8 cellular contexts compared by ENCODE assay signal in the genomic region with DNA sequence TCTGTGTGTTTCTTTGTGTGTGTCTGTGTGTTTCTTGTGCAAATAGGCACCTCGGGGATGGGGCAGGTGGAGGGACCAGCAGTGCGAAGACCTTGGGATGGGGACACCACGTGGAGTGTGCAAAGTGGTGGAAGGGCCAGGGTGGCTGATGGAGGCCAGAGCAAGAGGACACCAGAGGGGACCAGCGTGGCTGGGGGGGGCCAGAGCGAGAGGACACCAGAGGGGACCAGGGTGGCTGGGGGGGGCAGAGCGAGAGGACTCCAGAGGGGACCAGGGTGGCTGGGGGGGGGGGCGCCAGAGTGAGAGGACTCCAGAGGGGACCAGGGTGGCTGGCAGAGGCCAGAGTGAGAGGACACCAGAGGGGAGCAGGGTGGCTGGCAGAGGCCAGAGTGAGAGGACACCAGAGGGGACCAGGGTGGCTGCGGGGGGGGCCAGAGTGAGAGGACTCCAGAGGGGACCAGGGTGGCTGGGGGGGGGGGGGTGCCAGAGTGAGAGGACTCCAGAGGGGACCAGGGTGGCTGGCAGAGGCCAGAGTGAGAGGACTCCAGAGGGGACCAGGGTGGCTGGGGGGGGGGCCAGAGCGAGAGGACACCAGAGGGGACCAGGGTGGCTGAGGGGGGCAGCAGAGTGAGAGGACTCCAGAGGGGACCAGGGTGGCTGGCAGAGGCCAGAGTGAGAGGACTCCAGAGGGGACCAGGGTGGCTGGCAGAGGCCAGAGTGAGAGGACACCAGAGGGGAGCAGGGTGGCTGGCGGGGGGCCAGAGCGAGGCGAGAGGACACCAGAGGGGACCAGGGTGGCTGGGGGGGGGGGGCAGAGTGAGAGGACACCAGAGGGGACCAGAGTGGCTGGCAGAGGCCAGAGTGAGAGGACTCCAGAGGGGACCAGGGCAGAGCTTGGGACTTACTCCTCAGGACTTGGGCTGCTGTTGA. TPM values are rescaled to one million over a fixed set of nuclear protein-coding genes. Genes with fewer than 3 reads are reported as not detected.
DNase-seq lines count a peak whose midpoint lies in the region; ATAC-seq and TF ChIP-seq lines count a peak whose summit lies in the region.
"Not testable (repeated sequence)": the region's sequence is repeated elsewhere in the genome, so short reads cannot be mapped to it uniquely, and the experiment has no call there.

No MANE protein-coding gene starts in this region.

- peaks cover 6 to 53% (median 8%) of the 10 kb centered on the region in 3 donors for H3K36me3 Mint-ChIP-seq in CD8-positive, alpha-beta memory T cell
- peaks cover 28% of the 10 kb centered on the region for H3K36me3 Mint-ChIP-seq in activated CD4-positive, alpha-beta T cell treated with anti-CD3 and anti-CD28 coated beads for 36 hours (ENCODE audit: low read depth)
- H3K36me3 Mint-ChIP-seq in activated T-cell treated with anti-CD3 and anti-CD28 coated beads, Interleukin-2, amount 50 U/mL, for 24 hours (ENCODE audit: low read depth) = peaks cover 76% of the 10 kb centered on the region
- H3K36me3 Mint-ChIP-seq in activated naive CD8-positive, alpha-beta T cell treated with anti-CD3 and anti-CD28 coated beads, Interleukin-2, amount 10 ng/mL, durations not matched to agents 7 days and 5 days = peaks cover 29% of the 10 kb centered on the region
- H3K36me3 Mint-ChIP-seq in endodermal cell (ENCODE audit: low read depth) = peaks cover 25% of the 10 kb centered on the region
- H3K36me3 Mint-ChIP-seq in mesothelial cell of epicardium = peaks cover 17% of the 10 kb centered on the region
- peaks cover 24% of the 10 kb centered on the region for H3K36me3 Mint-ChIP-seq in osteocyte (ENCODE audit: unreplicated experiment)

- not testable (repeated sequence) for H3K27me3 Mint-ChIP-seq in CD8-positive, alpha-beta memory T cell; activated CD4-positive, alpha-beta T cell treated with anti-CD3 and anti-CD28 coated beads for 36 hours; activated T-cell treated with anti-CD3 and anti-CD28 coated beads, Interleukin-2, amount 50 U/mL, for 24 hours; activated naive CD8-positive, alpha-beta T cell treated with anti-CD3 and anti-CD28 coated beads, Interleukin-2, amount 10 ng/mL, durations not matched to agents 7 days and 5 days; endodermal cell (ENCODE audit: insufficient read depth); mesothelial cell of epicardium (ENCODE audit: low read depth); osteocyte (ENCODE audit: unreplicated experiment)

- not testable (repeated sequence) for H3K9ac ChIP-seq in endodermal cell (ENCODE audit: extremely low read depth, low read length, poor library complexity, severe bottlenecking); subcutaneous abdominal adipose tissue (ENCODE audit: low read length in 5 of 5)

- not testable (repeated sequence) for H3K27me3 ChIP-seq in CD8-positive, alpha-beta memory T cell (ENCODE audit: insufficient read depth, low read length, poor library complexity, severe bottlenecking); endodermal cell (ENCODE audit: control insufficient read depth, insufficient read depth, low read length, poor library complexity, severe bottlenecking); subcutaneous abdominal adipose tissue (ENCODE audit: control insufficient read depth in 5 of 5, insufficient read depth in 4 of 5, low read length in 5 of 5)

- DNase-seq in CD8-positive, alpha-beta memory T cell; activated CD4-positive, alpha-beta T cell treated with anti-CD3 and anti-CD28 coated beads for 36 hours; activated T-cell treated with anti-CD3 and anti-CD28 coated beads, Interleukin-2, amount 50 U/mL, for 24 hours; activated naive CD8-positive, alpha-beta T cell treated with anti-CD3 and anti-CD28 coated beads, Interleukin-2, amount 10 ng/mL, durations not matched to agents 7 days and 5 days; endodermal cell; mesothelial cell of epicardium (ENCODE audit: low spot score in 2 of 2, unreplicated experiment in 2 of 2); osteocyte (ENCODE audit: extremely low spot score, unreplicated experiment): not testable (repeated sequence)

- TF ChIP-seq CTCF in endodermal cell (conservative IDR thresholded peaks at IDR 0.05); mesothelial cell of epicardium (IDR thresholded peaks at IDR 0.05; ENCODE audit: unreplicated experiment); osteocyte (IDR thresholded peaks at IDR 0.05): not testable (repeated sequence)

- not testable (repeated sequence) for H3K27ac ChIP-seq in CD8-positive, alpha-beta memory T cell (ENCODE audit: low read depth, low read length); endodermal cell (ENCODE audit: low read depth, low read length)
- H3K27ac ChIP-seq in subcutaneous abdominal adipose tissue (ENCODE audit: low read depth, low read length) = peak overlapping the region; percentile 70

- H3K4me3 Mint-ChIP-seq in CD8-positive, alpha-beta memory T cell; activated CD4-positive, alpha-beta T cell treated with anti-CD3 and anti-CD28 coated beads for 36 hours; activated T-cell treated with anti-CD3 and anti-CD28 coated beads, Interleukin-2, amount 50 U/mL, for 24 hours; activated naive CD8-positive, alpha-beta T cell treated with anti-CD3 and anti-CD28 coated beads, Interleukin-2, amount 10 ng/mL, durations not matched to agents 7 days and 5 days; endodermal cell; mesothelial cell of epicardium; osteocyte (ENCODE audit: unreplicated experiment): not testable (repeated sequence)

- H3K4me1 ChIP-seq in CD8-positive, alpha-beta memory T cell (ENCODE audit: insufficient read depth, low read length) = peaks cover 39% of the 10 kb centered on the region
- H3K4me1 ChIP-seq in endodermal cell (ENCODE audit: control insufficient read depth, insufficient read depth, low read length) = not testable (repeated sequence)
- H3K4me1 ChIP-seq in subcutaneous abdominal adipose tissue (ENCODE audit: control insufficient read depth in 5 of 5, insufficient read depth in 5 of 5, low read length in 5 of 5) = peaks cover 2 to 10% (median 3%) of the 10 kb centered on the region in 5 donors

- intact Hi-C loops in activated CD4-positive, alpha-beta T cell treated with anti-CD3 and anti-CD28 coated beads for 36 hours (cut with DNase I, micrococcal nuclease) = not testable (repeated sequence)

- not testable (repeated sequence) for ATAC-seq in activated CD4-positive, alpha-beta T cell treated with anti-CD3 and anti-CD28 coated beads for 36 hours; activated naive CD8-positive, alpha-beta T cell treated with anti-CD3 and anti-CD28 coated beads, Interleukin-2, amount 10 ng/mL, durations not matched to agents 7 days and 5 days (ENCODE audit: low read depth)

- POLR2A ChIA-PET in CD8-positive, alpha-beta memory T cell (lab: Charles Lee); activated naive CD8-positive, alpha-beta T cell treated with anti-CD3 and anti-CD28 coated beads, Interleukin-2, amount 10 ng/mL, durations not matched to agents 7 days and 5 days (lab: Charles Lee): not testable (repeated sequence)
- POLR2A ChIA-PET in activated CD4-positive, alpha-beta T cell treated with anti-CD3 and anti-CD28 coated beads for 36 hours (lab: Charles Lee) = interaction anchor here (0.6 kb wide), 1 partner anchor 8 kb away, joined by 4 read pairs; no protein-coding TSS in a partner anchor

- 88 to 95% methylated on average over 4 to 11 of the region's 12 CpGs for WGBS in endodermal cell (ENCODE audit: insufficient coverage in 1 of 2, insufficient read length in 1 of 2), 2 experiments

- CTCF ChIA-PET in CD8-positive, alpha-beta memory T cell (lab: Charles Lee) = interaction anchor here (11.2 kb wide), 1 partner anchor 23 kb away, joined by 151 read pairs; no protein-coding TSS in a partner anchor
- CTCF ChIA-PET in activated CD4-positive, alpha-beta T cell treated with anti-CD3 and anti-CD28 coated beads for 36 hours (lab: Charles Lee) = not testable (repeated sequence)

- peak overlapping the region; percentile 9 to 96 (median 75) for H3K27ac Mint-ChIP-seq in CD8-positive, alpha-beta memory T cell
- H3K27ac Mint-ChIP-seq in activated CD4-positive, alpha-beta T cell treated with anti-CD3 and anti-CD28 coated beads for 36 hours = peak overlapping the region; percentile 5
- peak overlapping the region; percentile 74 for H3K27ac Mint-ChIP-seq in activated T-cell treated with anti-CD3 and anti-CD28 coated beads, Interleukin-2, amount 50 U/mL, for 24 hours
- peak overlapping the region; percentile 79 for H3K27ac Mint-ChIP-seq in activated naive CD8-positive, alpha-beta T cell treated with anti-CD3 and anti-CD28 coated beads, Interleukin-2, amount 10 ng/mL, durations not matched to agents 7 days and 5 days
- H3K27ac Mint-ChIP-seq in endodermal cell = peak overlapping the region; percentile 74
- peak overlapping the region; percentile 66 for H3K27ac Mint-ChIP-seq in mesothelial cell of epicardium
- peak overlapping the region; percentile 48 for H3K27ac Mint-ChIP-seq in osteocyte (ENCODE audit: unreplicated experiment)

- H3K4me3 ChIP-seq in CD8-positive, alpha-beta memory T cell (ENCODE audit: low read length); endodermal cell (ENCODE audit: low read length); subcutaneous abdominal adipose tissue (ENCODE audit: low read depth in 1 of 5, low read length in 5 of 5): not testable (repeated sequence)

- H3K4me1 Mint-ChIP-seq in CD8-positive, alpha-beta memory T cell = peaks cover 48 to 60% (median 51%) of the 10 kb centered on the region in 3 donors
- peaks cover 46% of the 10 kb centered on the region for H3K4me1 Mint-ChIP-seq in activated CD4-positive, alpha-beta T cell treated with anti-CD3 and anti-CD28 coated beads for 36 hours
- peaks cover 52% of the 10 kb centered on the region for H3K4me1 Mint-ChIP-seq in activated T-cell treated with anti-CD3 and anti-CD28 coated beads, Interleukin-2, amount 50 U/mL, for 24 hours (ENCODE audit: low read depth)
- H3K4me1 Mint-ChIP-seq in activated naive CD8-positive, alpha-beta T cell treated with anti-CD3 and anti-CD28 coated beads, Interleukin-2, amount 10 ng/mL, durations not matched to agents 7 days and 5 days = peaks cover 40% of the 10 kb centered on the region
- H3K4me1 Mint-ChIP-seq in endodermal cell = peaks cover 22% of the 10 kb centered on the region
- not testable (repeated sequence) for H3K4me1 Mint-ChIP-seq in mesothelial cell of epicardium
- peaks cover 32% of the 10 kb centered on the region for H3K4me1 Mint-ChIP-seq in osteocyte (ENCODE audit: unreplicated experiment)

- not testable (repeated sequence) for H3K36me3 ChIP-seq in CD8-positive, alpha-beta memory T cell (ENCODE audit: insufficient read depth, low read length); endodermal cell (ENCODE audit: control insufficient read depth, insufficient read depth, low read length)
- peaks cover 0 to 17% (median 4%) of the 10 kb centered on the region in 5 donors for H3K36me3 ChIP-seq in subcutaneous abdominal adipose tissue (ENCODE audit: control insufficient read depth in 5 of 5, insufficient read depth in 5 of 5, low read length in 5 of 5)

- H3K9me3 ChIP-seq in CD8-positive, alpha-beta memory T cell (ENCODE audit: low read length); endodermal cell (ENCODE audit: control insufficient read depth, low read length); subcutaneous abdominal adipose tissue (ENCODE audit: control insufficient read depth in 5 of 5, low read length in 5 of 5): not testable (repeated sequence)

- H3K9me3 Mint-ChIP-seq in CD8-positive, alpha-beta memory T cell; activated CD4-positive, alpha-beta T cell treated with anti-CD3 and anti-CD28 coated beads for 36 hours (ENCODE audit: low read depth); activated T-cell treated with anti-CD3 and anti-CD28 coated beads, Interleukin-2, amount 50 U/mL, for 24 hours; activated naive CD8-positive, alpha-beta T cell treated with anti-CD3 and anti-CD28 coated beads, Interleukin-2, amount 10 ng/mL, durations not matched to agents 7 days and 5 days; endodermal cell; mesothelial cell of epicardium; osteocyte (ENCODE audit: unreplicated experiment): not testable (repeated sequence)

RNA-seq across cellular contexts. Expression of gene DGKD, which starts 42.7 kb away (rescaled TPM):
- total RNA-seq in CD8-positive, alpha-beta memory T cell = 10 to 100 TPM; 54.2 to 61.9 TPM
- 32.6 TPM for polyA plus RNA-seq in CD8-positive, alpha-beta memory T cell
- 10 to 100 TPM; 57.0 to 62.6 TPM for total RNA-seq in activated CD4-positive, alpha-beta T cell treated with anti-CD3 and anti-CD28 coated beads for 36 hours
- 100 to 1,000 TPM; 114 to 132 TPM for total RNA-seq in activated naive CD8-positive, alpha-beta T cell treated with anti-CD3 and anti-CD28 coated beads, Interleukin-2, amount 10 ng/mL, durations not matched to agents 7 days and 5 days
- total RNA-seq in endodermal cell (10 to 100 TPM; 39.2 to 46.9 TPM), mesothelial cell of epicardium (52.8 to 64.5 TPM (median 57.0 TPM) in 3 replicates), osteocyte (65.4 and 70.5 TPM in 2 replicates)
- 27.4 TPM for polyA plus RNA-seq in endodermal cell (2013, experiment 1 of 2)
- 22.4 TPM for polyA plus RNA-seq in endodermal cell (2013, experiment 2 of 2)

Comparison
In these comparisons a context has a peak if more than half of its experiments do, and no peak if none do; other contexts are left out.
1. H3K27ac Mint-ChIP-seq: peak in every context shown above with its lines; median percentile 79 in activated naive CD8-positive, alpha-beta T cell treated with anti-CD3 and anti-CD28 coated beads, Interleukin-2, amount 10 ng/mL, durations not matched to agents 7 days and 5 days; 75 in CD8-positive, alpha-beta memory T cell; 74 in activated T-cell treated with anti-CD3 and anti-CD28 coated beads, Interleukin-2, amount 50 U/mL, for 24 hours; 74 in endodermal cell; 66 in mesothelial cell of epicardium; 48 in osteocyte; 5 in activated CD4-positive, alpha-beta T cell treated with anti-CD3 and anti-CD28 coated beads for 36 hours.